In genomic region chr21:18840239-18840638, GRCh38 we compare ENCODE assay signal across 12 cellular contexts.
DNase-seq lines count a peak whose midpoint lies in the region; ATAC-seq lines count a peak whose summit lies in the region.
"Had no signal": no experiment of that assay in that cellular context is flagged by ENCODE, and none has a peak within 500 bp of the region (broad histone marks: within the 10 kb centered on the region; RNA-seq: fewer than 3 reads in every experiment).

No MANE protein-coding gene starts in this region.

- no peaks in the 10 kb centered on the region for H3K79me2 ChIP-seq in Karpas-422 (ENCODE audit: low read length)

- peak; percentile 67 for DNase-seq in Karpas-422
- DNase-seq in UCSD-AML1 (lab: John Stamatoyannopoulos, UW; ENCODE audit: unreplicated experiment) = peak; percentile 6
- DNase-seq in left colon = no peak
- DNase-seq in retina = no peak
- DNase-seq in NCI-H2107 treated with DMSO at 0.1 percent for 48 hours (lab: John Stamatoyannopoulos, UW; ENCODE audit: unreplicated experiment) = no peak
- DNase-seq: amygdala, hippocampal formation, NCI-H1436, occipital lobe had no signal

- no peak overlapping the region for H3K4me3 ChIP-seq in Karpas-422 (ENCODE audit: low read length)

- H4K20me1 ChIP-seq in Karpas-422 (ENCODE audit: insufficient read depth, low read depth, low read length) = no peaks in the 10 kb centered on the region

- H2AFZ ChIP-seq in Karpas-422 (ENCODE audit: low read length) = no peak overlapping the region

- no peak overlapping the region for H3K9ac ChIP-seq in Karpas-422 (ENCODE audit: low read length)

- no peaks in the 10 kb centered on the region for H3K27me3 ChIP-seq in Karpas-422 (ENCODE audit: low read length)

- H3K9me3 ChIP-seq in Karpas-422 (ENCODE audit: low read length) = peaks cover 27% of the 10 kb centered on the region

- no peak overlapping the region for H3K4me2 ChIP-seq in Karpas-422 (ENCODE audit: low read depth, low read length, poor library complexity, severe bottlenecking)

- no peaks in the 10 kb centered on the region for H3K36me3 ChIP-seq in Karpas-422 (ENCODE audit: insufficient read depth, low read length)

- intact Hi-C loops in left colon (cut with DNase I, micrococcal nuclease) = no loop called here

- H3K9me2 ChIP-seq in Karpas-422 (replicated peaks; ENCODE audit: insufficient read depth, low read length) = no peaks in the 10 kb centered on the region

- H3K27ac ChIP-seq in Karpas-422 (ENCODE audit: low read length) = no peak overlapping the region

- ATAC-seq in GM18867 (IDR thresholded peaks at IDR 0.05; ENCODE audit: unreplicated experiment) (peak; percentile 64), left colon (peak; percentile 44), GM21447 (IDR thresholded peaks at IDR 0.05; ENCODE audit: unreplicated experiment) (no peak), HG03565 (IDR thresholded peaks at IDR 0.05; ENCODE audit: unreplicated experiment) (no peak)

- no peaks in the 10 kb centered on the region for H3K4me1 ChIP-seq in Karpas-422 (ENCODE audit: low read length)

Comparison
In these comparisons a context has a peak if more than half of its experiments do, and no peak if none do; other contexts are left out.
1. ATAC-seq: peak in GM18867 (single experiment) and left colon (single experiment); none in GM21447 (single experiment) and HG03565 (single experiment).
2. DNase-seq: peak in Karpas-422 (single experiment) and UCSD-AML1 (single experiment); none in left colon (0 of 2), retina (single experiment) and NCI-H2107 treated with DMSO at 0.1 percent for 48 hours (single experiment).